8 cellular contexts compared by ENCODE assay signal in genomic region chr21:25561668-25562641, GRCh38. TPM values are rescaled to one million over a fixed set of nuclear protein-coding genes. Genes with fewer than 3 reads are reported as not detected.
DNase-seq lines count a peak whose midpoint lies in the region; ATAC-seq and TF ChIP-seq lines count a peak whose summit lies in the region.

No MANE protein-coding gene starts in this region.

- DNase-seq in OCI-M1 (lab: John Stamatoyannopoulos, UW), result peak; percentile 59
- peak; percentile 73 for DNase-seq in germinal center (ENCODE audit: low spot score)
- peak; percentile 44 for DNase-seq in pons (ENCODE audit: low spot score)
- no peak for DNase-seq in type B pancreatic cell (ENCODE audit: extremely low spot score, unreplicated experiment)
- DNase-seq in occipital lobe (lab: John Stamatoyannopoulos, UW), result no peak

- H3K9me3 Mint-ChIP-seq in activated T-helper 17 cell treated with anti-CD3 and anti-CD28 coated beads, Interleukin-2, amount 50 U/mL, for 72 hours, result peaks cover 3% of the 10 kb centered on the region
- no peaks in the 10 kb centered on the region for H3K9me3 Mint-ChIP-seq in type B pancreatic cell

- peak; percentile 30 for ATAC-seq in GM18861 (IDR thresholded peaks at IDR 0.05; ENCODE audit: unreplicated experiment)
- peak; percentile 48 for ATAC-seq in HG03025 (IDR thresholded peaks at IDR 0.05; ENCODE audit: low FRiP score, unreplicated experiment)
- peak; percentile 63 for ATAC-seq in activated T-helper 17 cell treated with anti-CD3 and anti-CD28 coated beads, Interleukin-2, amount 50 U/mL, for 72 hours (replicated peaks)

- H3K27ac Mint-ChIP-seq in activated T-helper 17 cell treated with anti-CD3 and anti-CD28 coated beads, Interleukin-2, amount 50 U/mL, for 72 hours, result peak overlapping the region; percentile 90
- no peak overlapping the region for H3K27ac Mint-ChIP-seq in type B pancreatic cell

- H3K4me3 Mint-ChIP-seq in activated T-helper 17 cell treated with anti-CD3 and anti-CD28 coated beads, Interleukin-2, amount 50 U/mL, for 72 hours, result peak overlapping the region; percentile 88
- H3K4me3 Mint-ChIP-seq in type B pancreatic cell, result peak overlapping the region; percentile 87

- H3K27me3 Mint-ChIP-seq in activated T-helper 17 cell treated with anti-CD3 and anti-CD28 coated beads, Interleukin-2, amount 50 U/mL, for 72 hours, result no peaks in the 10 kb centered on the region
- H3K27me3 Mint-ChIP-seq in type B pancreatic cell, result peaks cover 28% of the 10 kb centered on the region

- peaks cover 72% of the 10 kb centered on the region for H3K36me3 Mint-ChIP-seq in activated T-helper 17 cell treated with anti-CD3 and anti-CD28 coated beads, Interleukin-2, amount 50 U/mL, for 72 hours (ENCODE audit: low read depth)
- H3K36me3 Mint-ChIP-seq in type B pancreatic cell, result peaks cover 8% of the 10 kb centered on the region

- TF ChIP-seq CTCF in type B pancreatic cell (conservative IDR thresholded peaks at IDR 0.05), result peak; percentile 39

- H3K4me1 Mint-ChIP-seq in activated T-helper 17 cell treated with anti-CD3 and anti-CD28 coated beads, Interleukin-2, amount 50 U/mL, for 72 hours, result peaks cover 31% of the 10 kb centered on the region
- H3K4me1 Mint-ChIP-seq in type B pancreatic cell (ENCODE audit: unreplicated experiment), result no peaks in the 10 kb centered on the region

RNA-seq across cellular contexts. Expression of gene MRPL39, which starts 45.3 kb away (rescaled TPM):
- 10 to 100 TPM; 43.5 to 55.7 TPM for total RNA-seq in activated T-helper 17 cell treated with anti-CD3 and anti-CD28 coated beads, Interleukin-2, amount 50 U/mL, for 72 hours
- total RNA-seq in type B pancreatic cell (ENCODE audit: low replicate concordance) (34.3 and 36.3 TPM in 2 replicates), occipital lobe (32.3 TPM)

Comparison
In these comparisons a context has a peak if more than half of its experiments do, and no peak if none do; other contexts are left out.
1. DNase-seq: peak in OCI-M1 (single experiment), germinal center (single experiment) and pons (single experiment); none in type B pancreatic cell (single experiment) and occipital lobe (single experiment).
2. Peak in every context shown above with its lines, with median percentiles within 50 percentile points of each other: ATAC-seq.